In the genomic region with DNA sequence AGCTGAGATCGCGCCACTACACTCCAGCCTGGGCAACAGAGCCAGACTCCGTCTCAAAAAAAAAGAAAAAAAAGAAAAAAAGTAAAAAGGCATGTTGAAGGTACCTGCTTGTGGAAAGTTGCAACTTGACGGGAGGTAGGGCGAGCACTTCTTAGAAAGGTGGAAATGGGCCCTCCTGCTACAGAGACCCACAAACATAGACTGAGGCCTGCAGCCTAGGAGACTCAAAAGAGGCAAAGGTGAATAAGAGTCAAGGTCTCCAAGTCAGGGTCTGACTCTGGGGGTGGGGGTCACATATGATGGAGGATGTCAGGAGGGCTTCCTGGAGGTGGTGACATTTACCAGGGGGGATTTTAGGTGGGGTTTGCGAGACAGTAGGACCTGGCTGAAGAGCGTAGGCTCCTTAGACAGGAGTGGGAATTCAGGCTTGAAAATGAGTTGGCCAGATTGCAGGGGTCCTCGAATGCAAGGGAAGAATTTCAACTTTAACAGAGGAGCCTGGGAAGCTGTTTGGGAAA, we compare ENCODE assay signal across 8 cellular contexts.
DNase-seq lines count a peak whose midpoint lies in the region; ATAC-seq and TF ChIP-seq lines count a peak whose summit lies in the region.

No MANE protein-coding gene starts in this region.

- H3K27me3 Mint-ChIP-seq in T-helper 2 cell treated with Interferon-gamma antibody and Interleukin-4, amounts not matched to agents 5 μg/mL and 100 μg/mL, for 36 hours (ENCODE audit: low read depth) = no peaks in the 10 kb centered on the region
- H3K27me3 Mint-ChIP-seq in T-cell = no peaks in the 10 kb centered on the region

- ATAC-seq in T-cell (replicated peaks in 1 of 4) (no peak), GM21737 (IDR thresholded peaks at IDR 0.05; ENCODE audit: unreplicated experiment) (no peak), left lung (no peak)
- ATAC-seq in stimulated activated effector memory CD8-positive, alpha-beta T cell treated with anti-CD3 and anti-CD28 coated beads, Interleukin-12 subunit alpha, Interleukin-12 subunit beta, amount 100 ng/mL, for 72 hours = no peak

- H2AFZ ChIP-seq in fibroblast of lung (ENCODE audit: low read length) = no peak overlapping the region

- no peak for TF ChIP-seq CTCF in fibroblast of lung (conservative IDR thresholded peaks at IDR 0.05 in 1 of 2, IDR thresholded peaks at IDR 0.05 in 1 of 2; ENCODE audit: low read depth in 1 of 2, low read length in 2 of 2)
- no peak for TF ChIP-seq CTCF in left lung (IDR thresholded peaks at IDR 0.05)

- H3K4me3 ChIP-seq in fibroblast of lung (replicated peaks in 1 of 4; ENCODE audit: control extremely low read depth in 1 of 4, insufficient read depth in 1 of 4, low read depth in 3 of 4, low read length in 4 of 4) (no peak overlapping the region), left lung (no peak overlapping the region)

- peak overlapping the region; percentile 84 for H3K4me3 Mint-ChIP-seq in T-helper 2 cell treated with Interferon-gamma antibody and Interleukin-4, amounts not matched to agents 5 μg/mL and 100 μg/mL, for 36 hours
- peak overlapping the region; percentile 47 to 91 (median 82) for H3K4me3 Mint-ChIP-seq in T-cell
- peak overlapping the region; percentile 59 for H3K4me3 Mint-ChIP-seq in stimulated activated effector memory CD8-positive, alpha-beta T cell treated with anti-CD3 and anti-CD28 coated beads, Interleukin-12 subunit alpha, Interleukin-12 subunit beta, amount 100 ng/mL, for 72 hours

- H3K27me3 ChIP-seq in fibroblast of lung (ENCODE audit: control insufficient read depth, insufficient read depth, low read length) (no peaks in the 10 kb centered on the region), left lung (no peaks in the 10 kb centered on the region)

- H3K4me2 ChIP-seq in fibroblast of lung (ENCODE audit: extremely low read depth, insufficient read depth, low read length) = no peak overlapping the region

- H3K79me2 ChIP-seq in fibroblast of lung (ENCODE audit: control insufficient read depth, insufficient read depth, low read length) = peaks cover 83% of the 10 kb centered on the region

- peaks cover 84% of the 10 kb centered on the region for H3K4me1 Mint-ChIP-seq in T-helper 2 cell treated with Interferon-gamma antibody and Interleukin-4, amounts not matched to agents 5 μg/mL and 100 μg/mL, for 36 hours (ENCODE audit: low read depth)
- H3K4me1 Mint-ChIP-seq in T-cell = peaks cover 94 to 97% (median 96%) of the 10 kb centered on the region in 3 donors
- peaks cover 87% of the 10 kb centered on the region for H3K4me1 Mint-ChIP-seq in stimulated activated effector memory CD8-positive, alpha-beta T cell treated with anti-CD3 and anti-CD28 coated beads, Interleukin-12 subunit alpha, Interleukin-12 subunit beta, amount 100 ng/mL, for 72 hours

- intact Hi-C loops in left lung (cut with DNase I) = no loop called here

- no peak for DNase-seq in T-helper 2 cell treated with Interferon-gamma antibody and Interleukin-4, amounts not matched to agents 5 μg/mL and 100 μg/mL, for 36 hours (ENCODE audit: low spot score)
- DNase-seq in T-helper 2 cell = no peak
- DNase-seq in T-cell = no peak
- no peak for DNase-seq in fibroblast of lung (ENCODE audit: low read depth in 2 of 2)
- no peak for DNase-seq in stimulated activated effector memory CD8-positive, alpha-beta T cell treated with anti-CD3 and anti-CD28 coated beads, Interleukin-12 subunit alpha, Interleukin-12 subunit beta, amount 100 ng/mL, for 72 hours (ENCODE audit: low spot score in 2 of 2)
- no peak for DNase-seq in stimulated activated CD8-positive, alpha-beta memory T cell treated with anti-CD3 and anti-CD28 coated beads, Interleukin-4, amount 100 ng/mL, for 48 hours
- DNase-seq in left lung = no peak

- peaks cover 34% of the 10 kb centered on the region for H3K36me3 Mint-ChIP-seq in T-helper 2 cell treated with Interferon-gamma antibody and Interleukin-4, amounts not matched to agents 5 μg/mL and 100 μg/mL, for 36 hours (ENCODE audit: low read depth)
- no peaks in the 10 kb centered on the region for H3K36me3 Mint-ChIP-seq in T-cell
- peaks cover 81% of the 10 kb centered on the region for H3K36me3 Mint-ChIP-seq in stimulated activated effector memory CD8-positive, alpha-beta T cell treated with anti-CD3 and anti-CD28 coated beads, Interleukin-12 subunit alpha, Interleukin-12 subunit beta, amount 100 ng/mL, for 72 hours

- H3K36me3 ChIP-seq in fibroblast of lung (ENCODE audit: control insufficient read depth, insufficient read depth, low read length) (no peaks in the 10 kb centered on the region), left lung (no peaks in the 10 kb centered on the region)

- no peaks in the 10 kb centered on the region for H3K9me3 Mint-ChIP-seq in T-helper 2 cell treated with Interferon-gamma antibody and Interleukin-4, amounts not matched to agents 5 μg/mL and 100 μg/mL, for 36 hours
- no peaks in the 10 kb centered on the region for H3K9me3 Mint-ChIP-seq in T-cell
- no peaks in the 10 kb centered on the region for H3K9me3 Mint-ChIP-seq in stimulated activated effector memory CD8-positive, alpha-beta T cell treated with anti-CD3 and anti-CD28 coated beads, Interleukin-12 subunit alpha, Interleukin-12 subunit beta, amount 100 ng/mL, for 72 hours

- CTCF ChIA-PET in T-cell (lab: Charles Lee) = interaction anchor here (1.1 to 1.6 kb wide), 2 partner anchors 8 to 14 kb away, joined by 3 to 4 read pairs; no protein-coding TSS in a partner anchor

- no peak overlapping the region for H3K9ac ChIP-seq in fibroblast of lung (ENCODE audit: insufficient read depth, low read length)

- H3K4me1 ChIP-seq in fibroblast of lung (ENCODE audit: control insufficient read depth, extremely low read depth, insufficient read depth, low read length) (peaks cover 62% of the 10 kb centered on the region), left lung (peaks cover 44 to 96% of the 10 kb centered on the region in 2 donors)

- no peaks in the 10 kb centered on the region for H3K9me3 ChIP-seq in fibroblast of lung (ENCODE audit: control insufficient read depth, insufficient read depth, low read depth, low read length)
- H3K9me3 ChIP-seq in left lung = no peaks in the 10 kb centered on the region

- peak overlapping the region; percentile 99 for H3K27ac Mint-ChIP-seq in T-helper 2 cell treated with Interferon-gamma antibody and Interleukin-4, amounts not matched to agents 5 μg/mL and 100 μg/mL, for 36 hours
- H3K27ac Mint-ChIP-seq in T-cell = peak overlapping the region; percentile 99 to 100
- H3K27ac Mint-ChIP-seq in stimulated activated effector memory CD8-positive, alpha-beta T cell treated with anti-CD3 and anti-CD28 coated beads, Interleukin-12 subunit alpha, Interleukin-12 subunit beta, amount 100 ng/mL, for 72 hours = peak overlapping the region; percentile 95

- POLR2A ChIA-PET in T-cell (lab: Charles Lee) = interaction anchor here in 1 of 2 donors (0.6 kb wide), 1 partner anchor 1387 kb away, joined by 3 read pairs; no protein-coding TSS in a partner anchor

- H3K27ac ChIP-seq in fibroblast of lung (ENCODE audit: insufficient read depth, low read length) = peak overlapping the region; percentile 92
- peak overlapping the region in 1 of 2 donors; percentile 76 for H3K27ac ChIP-seq in left lung

- no peaks in the 10 kb centered on the region for H4K20me1 ChIP-seq in fibroblast of lung (ENCODE audit: control insufficient read depth, extremely low read depth, insufficient read depth, low read length)
